In genomic region chr3:114194750-114195149, GRCh38 we compare ENCODE assay signal across 33 cellular contexts. TPM values are rescaled to one million over a fixed set of nuclear protein-coding genes. Genes with fewer than 3 reads are reported as not detected.
"Had no signal": no experiment of that assay in that cellular context is flagged by ENCODE, and none has a peak within 500 bp of the region (broad histone marks: within the 10 kb centered on the region; RNA-seq: fewer than 3 reads in every experiment).

No MANE protein-coding gene starts in this region.

- H3K27ac Mint-ChIP-seq: activated CD4-positive, alpha-beta T cell treated with anti-CD3 and anti-CD28 coated beads, Interleukin-2, amount 10 ng/mL, durations not matched to agents 24 days and 14 days; activated CD8-positive, alpha-beta memory T cell treated with anti-CD3 and anti-CD28 coated beads, Interleukin-2, amount 10 ng/mL, durations not matched to agents 7 days and 5 days; activated CD8-positive, alpha-beta T cell treated with anti-CD3 and anti-CD28 coated beads, Interleukin-2, amount 10 ng/mL, durations not matched to agents 7 days and 5 days; activated naive CD8-positive, alpha-beta T cell; activated T-helper 2 cell treated with anti-CD3 and anti-CD28 coated beads, Interferon-gamma antibody, Interleukin-2, Interleukin-4, amounts not matched to agents 10 μg/mL and 5 μg/mL and 100 μg/mL, durations not matched to agents 14 hours and 24 hours and 36 hours; brain; effector memory CD8-positive, alpha-beta T cell; naive thymus-derived CD4-positive, alpha-beta T cell; progenitor cell of endocrine pancreas; T-helper 17 cell had no signal

- DNase-seq: activated CD4-positive, alpha-beta T cell treated with anti-CD3 and anti-CD28 coated beads, Interleukin-2, amount 10 ng/mL, durations not matched to agents 24 days and 14 days; activated CD8-positive, alpha-beta memory T cell treated with anti-CD3 and anti-CD28 coated beads, Interleukin-2, amount 10 ng/mL, durations not matched to agents 7 days and 5 days; activated CD8-positive, alpha-beta T cell treated with anti-CD3 and anti-CD28 coated beads, Interleukin-2, amount 10 ng/mL, durations not matched to agents 7 days and 5 days; activated T-cell treated with anti-CD3 and anti-CD28 coated beads for 4 hours; anterior cingulate cortex; cortex of kidney; effector memory CD8-positive, alpha-beta T cell; erythroblast; midbrain; naive thymus-derived CD4-positive, alpha-beta T cell; ovary; retina; stimulated activated CD4-positive, alpha-beta T cell treated with anti-CD3 and anti-CD28 coated beads, Interleukin-12 subunit alpha, Interleukin-12 subunit beta, amount 100 ng/mL, for 4 hours; stimulated activated CD4-positive, alpha-beta T cell treated with anti-CD3 and anti-CD28 coated beads, Interleukin-4, amount 100 ng/mL, for 1 hour; stimulated activated naive CD8-positive, alpha-beta T cell treated with anti-CD3 and anti-CD28 coated beads, Interleukin-15, Interleukin-2, amounts not matched to agents 100 U/mL and 50 U/mL, for 24 hours; T-helper 17 cell; T1000; trophoblast cell; WERI-Rb-1 had no signal

- H3K4me1 Mint-ChIP-seq: activated CD4-positive, alpha-beta T cell treated with anti-CD3 and anti-CD28 coated beads, Interleukin-2, amount 10 ng/mL, durations not matched to agents 24 days and 14 days; activated CD8-positive, alpha-beta memory T cell treated with anti-CD3 and anti-CD28 coated beads, Interleukin-2, amount 10 ng/mL, durations not matched to agents 7 days and 5 days; brain; T-helper 17 cell had no signal

- H3K4me3 Mint-ChIP-seq: activated CD4-positive, alpha-beta T cell treated with anti-CD3 and anti-CD28 coated beads, Interleukin-2, amount 10 ng/mL, durations not matched to agents 24 days and 14 days; activated CD8-positive, alpha-beta memory T cell treated with anti-CD3 and anti-CD28 coated beads, Interleukin-2, amount 10 ng/mL, durations not matched to agents 7 days and 5 days; activated CD8-positive, alpha-beta T cell treated with anti-CD3 and anti-CD28 coated beads, Interleukin-2, amount 10 ng/mL, durations not matched to agents 7 days and 5 days; activated naive CD8-positive, alpha-beta T cell; brain; effector memory CD8-positive, alpha-beta T cell; naive thymus-derived CD4-positive, alpha-beta T cell; T-helper 17 cell had no signal

- H3K27me3 Mint-ChIP-seq: activated CD4-positive, alpha-beta T cell treated with anti-CD3 and anti-CD28 coated beads, Interleukin-2, amount 10 ng/mL, durations not matched to agents 24 days and 14 days; activated CD8-positive, alpha-beta memory T cell treated with anti-CD3 and anti-CD28 coated beads, Interleukin-2, amount 10 ng/mL, durations not matched to agents 7 days and 5 days; activated naive CD8-positive, alpha-beta T cell; brain; effector memory CD8-positive, alpha-beta T cell; naive thymus-derived CD4-positive, alpha-beta T cell; progenitor cell of endocrine pancreas; T-helper 17 cell had no signal

- H3K9me3 Mint-ChIP-seq: activated CD4-positive, alpha-beta T cell treated with anti-CD3 and anti-CD28 coated beads, Interleukin-2, amount 10 ng/mL, durations not matched to agents 24 days and 14 days; activated T-helper 2 cell treated with anti-CD3 and anti-CD28 coated beads, Interferon-gamma antibody, Interleukin-2, Interleukin-4, amounts not matched to agents 10 μg/mL and 5 μg/mL and 100 μg/mL, durations not matched to agents 14 hours and 24 hours and 36 hours; brain; effector memory CD8-positive, alpha-beta T cell; naive thymus-derived CD4-positive, alpha-beta T cell had no signal

- H3K36me3 Mint-ChIP-seq: activated CD8-positive, alpha-beta memory T cell treated with anti-CD3 and anti-CD28 coated beads, Interleukin-2, amount 10 ng/mL, durations not matched to agents 7 days and 5 days; activated naive CD8-positive, alpha-beta T cell; brain; naive thymus-derived CD4-positive, alpha-beta T cell had no signal

RNA-seq across cellular contexts. Expression of gene DRD3, which starts 15.9 kb away (rescaled TPM):
- total RNA-seq: activated CD4-positive, alpha-beta T cell treated with anti-CD3 and anti-CD28 coated beads, Interleukin-2, amount 10 ng/mL, durations not matched to agents 24 days and 14 days; activated CD8-positive, alpha-beta memory T cell treated with anti-CD3 and anti-CD28 coated beads, Interleukin-2, amount 10 ng/mL, durations not matched to agents 7 days and 5 days; activated CD8-positive, alpha-beta T cell treated with anti-CD3 and anti-CD28 coated beads, Interleukin-2, amount 10 ng/mL, durations not matched to agents 7 days and 5 days; cerebellum; gastroesophageal sphincter; hepatocyte; lower leg skin; naive thymus-derived CD4-positive, alpha-beta T cell; ovary; progenitor cell of endocrine pancreas; sciatic nerve; T-helper 17 cell; thoracic aorta had no signal
- polyA plus RNA-seq: adipose tissue; cardiac muscle cell; hepatocyte; keratinocyte; naive thymus-derived CD4-positive, alpha-beta T cell; neural cell; ovary had no signal

RNA-seq across cellular contexts. Expression of gene ZNF80, which starts 42.6 kb away (rescaled TPM):
- total RNA-seq: cardiac muscle cell, gastroesophageal sphincter, hepatocyte, lower leg skin, progenitor cell of endocrine pancreas, sciatic nerve, thoracic aorta had no signal
- polyA plus RNA-seq: cardiac muscle cell, hepatocyte, keratinocyte had no signal
